8 cellular contexts compared by ENCODE assay signal in genomic region chr6:25490018-25490865, GRCh38.
DNase-seq lines count a peak whose midpoint lies in the region; ATAC-seq and TF ChIP-seq lines count a peak whose summit lies in the region.

No MANE protein-coding gene starts in this region.

- ATAC-seq in HG02588 (IDR thresholded peaks at IDR 0.05; ENCODE audit: unreplicated experiment) (peak; percentile 72), heart right ventricle (peak; percentile 83 to 90 (median 86)), GM18517 (IDR thresholded peaks at IDR 0.05; ENCODE audit: unreplicated experiment) (no peak)

- intact Hi-C loops in heart right ventricle (cut with DNase I), result loop anchor here in 8 of 10 donors (1.0 to 5.0 kb wide), 5 partner anchors 211 to 268 kb away; partner anchors contain the start of gene CARMIL1 (in 5 of the 8)

- DNase-seq in GDM1 (lab: John Stamatoyannopoulos, UW) (peak; percentile 63), NCI-H1436 treated with DMSO at 0.1 percent for 48 hours (lab: John Stamatoyannopoulos, UW) (peak; percentile 59), T follicular helper cell (ENCODE audit: low read depth) (peak; percentile 42), adipocyte (ENCODE audit: low read depth) (peak; percentile 94), heart right ventricle (peak; percentile 37 to 74), retina (peak; percentile 63)

- peak overlapping the region in 1 of 10 donors; percentile 25 for H3K27ac ChIP-seq in heart right ventricle

- H3K27me3 ChIP-seq in adipocyte (replicated peaks; ENCODE audit: control insufficient read depth, insufficient read depth, low read length) (no peaks in the 10 kb centered on the region), heart right ventricle (no peaks in the 10 kb centered on the region)

- 70 to 71% methylated on average over 9 of the region's 9 CpGs for WGBS in heart right ventricle, 2 donors

- H3K4me3 ChIP-seq in adipocyte (ENCODE audit: low read length) (no peak overlapping the region), heart right ventricle (no peak overlapping the region)

- peak; percentile 48 to 87 (median 80) for TF ChIP-seq CTCF in heart right ventricle (IDR thresholded peaks at IDR 0.05)

- no peak overlapping the region for H3K9ac ChIP-seq in adipocyte (ENCODE audit: low read length)

- H3K4me1 ChIP-seq in adipocyte (ENCODE audit: control insufficient read depth, insufficient read depth, low read length), result peaks cover 4% of the 10 kb centered on the region
- H3K4me1 ChIP-seq in heart right ventricle, result peaks cover 0 to 26% (median 20%) of the 10 kb centered on the region in 9 donors

- peaks cover 15% of the 10 kb centered on the region for H3K36me3 ChIP-seq in adipocyte (ENCODE audit: control insufficient read depth, insufficient read depth, low read length, severe bottlenecking)
- H3K36me3 ChIP-seq in heart right ventricle, result no peaks in the 10 kb centered on the region

- H3K9me3 ChIP-seq in adipocyte (ENCODE audit: control insufficient read depth, low read length) (no peaks in the 10 kb centered on the region), heart right ventricle (no peaks in the 10 kb centered on the region)

Comparison
In these comparisons a context has a peak if more than half of its experiments do, and no peak if none do; other contexts are left out.
1. DNase-seq: peak in every context shown above with its lines; median percentile 94 in adipocyte; 63 in GDM1; 63 in retina; 59 in NCI-H1436 treated with DMSO at 0.1 percent for 48 hours; 56 in heart right ventricle; 42 in T follicular helper cell.